In genomic region chr1:27423701-27424100, GRCh38 we compare ENCODE assay signal across 1 cellular context.
TF ChIP-seq lines count a peak whose summit lies in the region.

No MANE protein-coding gene starts in this region.

TF ChIP-seq in GM23338, 12 proteins besides CTCF, POLR2A, EP300 and RAD21:
- no peak for TF ChIP-seq EZH2 (IDR thresholded peaks at IDR 0.05; ENCODE audit: low read depth, unreplicated experiment)
- TF ChIP-seq ETS1 (IDR thresholded peaks at IDR 0.05): no peak
- no peak for TF ChIP-seq ZNF331 (CRISPR knock-in tag; IDR thresholded peaks at IDR 0.05; ENCODE audit: low read depth)
- no peak for TF ChIP-seq CREB1 (CRISPR knock-in tag; IDR thresholded peaks at IDR 0.05; ENCODE audit: low read depth)
- no peak for TF ChIP-seq JUNB (IDR thresholded peaks at IDR 0.05; ENCODE audit: unreplicated experiment)
- no peak for TF ChIP-seq POLR2AphosphoS5 (IDR thresholded peaks at IDR 0.05; ENCODE audit: low read depth)
- TF ChIP-seq ZNF462 (CRISPR knock-in tag; IDR thresholded peaks at IDR 0.05): no peak
